In genomic region chr6:136582702-136583471, GRCh38 we compare ENCODE assay signal across 8 cellular contexts. TPM values are rescaled to one million over a fixed set of nuclear protein-coding genes. Genes with fewer than 3 reads are reported as not detected.
DNase-seq lines count a peak whose midpoint lies in the region; ATAC-seq, FAIRE-seq and TF ChIP-seq lines count a peak whose summit lies in the region.

No MANE protein-coding gene starts in this region.

- no peaks in the 10 kb centered on the region for H3K9me3 ChIP-seq in transverse colon

- intact Hi-C loops in transverse colon (cut with DNase I; ENCODE audit: low total_unique reads) (no loop called here), lower leg skin (cut with DNase I; ENCODE audit: low total_unique reads) (no loop called here)

- DNase-seq in NCI-H1105 treated with DMSO at 0.1 percent for 48 hours (lab: John Stamatoyannopoulos, UW) (peak; percentile 40), brain pericyte (ENCODE audit: low read depth, low spot score) (peak; percentile 34), kidney glomerular epithelial cell (lab: John Stamatoyannopoulos, UW) (peak; percentile 68), transverse colon (no peak), lower leg skin (ENCODE audit: low spot score in 2 of 2) (no peak)

- in situ Hi-C loops in transverse colon (cut with MboI; ENCODE audit: low pct_ligation_motif_present in 1 of 4, low pct_unique_long_range_greater_than_20kb in 1 of 4, low sequenced_read_pairs in 3 of 4) = loop anchor here in 1 of 4 donors (10.0 kb wide), 1 partner anchor 62 kb away; no protein-coding TSS in a partner anchor

- TF ChIP-seq CTCF in transverse colon (IDR thresholded peaks at IDR 0.05) (peak; percentile 56 to 68 (median 62)), lower leg skin (IDR thresholded peaks at IDR 0.05) (no peak)

- H3K27me3 ChIP-seq in transverse colon = no peaks in the 10 kb centered on the region

- ATAC-seq in HG03342 (IDR thresholded peaks at IDR 0.05; ENCODE audit: unreplicated experiment) = no peak
- ATAC-seq in HG03039 (IDR thresholded peaks at IDR 0.05; ENCODE audit: unreplicated experiment) = no peak

- peak; percentile 67 for FAIRE-seq in G401.6 (lab: Jason Lieb, UNC)

- H3K4me1 ChIP-seq in transverse colon = peaks cover 0 to 12% (median 2%) of the 10 kb centered on the region in 4 donors

- peak overlapping the region; percentile 12 to 65 (median 43) for H3K27ac ChIP-seq in transverse colon

- 31 to 36% methylated on average over 3 of the region's 3 CpGs for WGBS in transverse colon (ENCODE audit: low coverage in 1 of 2), 2 donors
- WGBS in lower leg skin, 2 donors = 22 to 24% methylated on average over 3 of the region's 3 CpGs

- TF ChIP-seq POLR2A in transverse colon (IDR thresholded peaks at IDR 0.05) (no peak), lower leg skin (IDR thresholded peaks at IDR 0.05) (no peak)

- H3K4me3 ChIP-seq in transverse colon = no peak overlapping the region
- H3K4me3 ChIP-seq in lower leg skin (ENCODE audit: low read depth, poor library complexity, severe bottlenecking) = no peak overlapping the region

- TF ChIP-seq EP300 in transverse colon (IDR thresholded peaks at IDR 0.05; ENCODE audit: low read depth) = no peak

- H3K36me3 ChIP-seq in transverse colon = peaks cover 0 to 14% (median 3%) of the 10 kb centered on the region in 4 donors

RNA-seq across cellular contexts. Expression of gene MAP7, which starts 32.7 kb away (rescaled TPM):
- total RNA-seq in transverse colon (10 to 100 TPM; 40.6 to 61.3 (median 46.6) TPM), lower leg skin (10 to 100 TPM; 32.5 to 41.8 (median 39.0) TPM)

Comparison
In these comparisons a context has a peak if more than half of its experiments do, and no peak if none do; other contexts are left out.
1. DNase-seq: peak in NCI-H1105 treated with DMSO at 0.1 percent for 48 hours (single experiment), brain pericyte (single experiment) and kidney glomerular epithelial cell (single experiment); none in transverse colon (single experiment) and lower leg skin (0 of 2).
2. CTCF ChIP-seq: peak in transverse colon (5 of 5); none in lower leg skin (0 of 3).